8 cellular contexts compared by ENCODE assay signal in genomic region chr16:74601131-74601871, GRCh38. TPM values are rescaled to one million over a fixed set of nuclear protein-coding genes. Genes with fewer than 3 reads are reported as not detected.
A peak's percentile ranks its signal among the peaks of the same experiment; 100 is the strongest.
DNase-seq lines count a peak whose midpoint lies in the region; ATAC-seq and TF ChIP-seq lines count a peak whose summit lies in the region.

No MANE protein-coding gene starts in this region.

- H3K9me3 Mint-ChIP-seq in activated B cell treated with CpG ODN at 0.5 μM for 24 hours = no peaks in the 10 kb centered on the region
- no peaks in the 10 kb centered on the region for H3K9me3 Mint-ChIP-seq in effector memory CD8-positive, alpha-beta T cell

- H3K27ac Mint-ChIP-seq in activated B cell treated with CpG ODN at 0.5 μM for 24 hours = peak overlapping the region; percentile 56
- H3K27ac Mint-ChIP-seq in effector memory CD8-positive, alpha-beta T cell = peak overlapping the region; percentile 74 to 89

- H3K4me1 ChIP-seq in transverse colon (peaks cover 26 to 56% (median 39%) of the 10 kb centered on the region in 4 donors), adrenal gland (replicated peaks in 1 of 2) (peaks cover 29 to 54% of the 10 kb centered on the region in 2 donors), ascending aorta (peaks cover 0 to 11% of the 10 kb centered on the region in 2 donors)

- peaks cover 15% of the 10 kb centered on the region for H3K36me3 Mint-ChIP-seq in activated B cell treated with CpG ODN at 0.5 μM for 24 hours (ENCODE audit: low read depth)
- H3K36me3 Mint-ChIP-seq in effector memory CD8-positive, alpha-beta T cell (ENCODE audit: insufficient read depth) = peaks cover 37% of the 10 kb centered on the region

- peak overlapping the region; percentile 1 to 45 (median 16) for H3K27ac ChIP-seq in transverse colon
- H3K27ac ChIP-seq in adrenal gland = peak overlapping the region in 1 of 5 donors; percentile 5
- no peak overlapping the region for H3K27ac ChIP-seq in ascending aorta

- H3K4me3 ChIP-seq in transverse colon (no peak overlapping the region), adrenal gland (no peak overlapping the region), ascending aorta (no peak overlapping the region)

- H3K4me3 Mint-ChIP-seq in activated B cell treated with CpG ODN at 0.5 μM for 24 hours = peak overlapping the region; percentile 32
- H3K4me3 Mint-ChIP-seq in effector memory CD8-positive, alpha-beta T cell = peak overlapping the region; percentile 11 to 70

- H3K27me3 ChIP-seq in transverse colon (no peaks in the 10 kb centered on the region), adrenal gland (no peaks in the 10 kb centered on the region), ascending aorta (no peaks in the 10 kb centered on the region)

- H3K9me3 ChIP-seq in transverse colon = no peaks in the 10 kb centered on the region
- no peaks in the 10 kb centered on the region for H3K9me3 ChIP-seq in adrenal gland (replicated peaks in 1 of 3)
- no peaks in the 10 kb centered on the region for H3K9me3 ChIP-seq in ascending aorta

- 40 to 42% methylated on average over 7 to 9 of the region's 9 CpGs for WGBS in transverse colon (ENCODE audit: low coverage in 1 of 2), 2 donors
- WGBS in adrenal gland, 4 donors = 64 to 75% (median 67%) methylated on average over 9 of the region's 9 CpGs

- H3K27me3 Mint-ChIP-seq in activated B cell treated with CpG ODN at 0.5 μM for 24 hours = no peaks in the 10 kb centered on the region
- no peaks in the 10 kb centered on the region for H3K27me3 Mint-ChIP-seq in effector memory CD8-positive, alpha-beta T cell

- TF ChIP-seq EP300 in transverse colon (IDR thresholded peaks at IDR 0.05; ENCODE audit: low read depth) = no peak

- DNase-seq in CMK (ENCODE audit: low read depth) (peak; percentile 17), activated B cell treated with CpG ODN at 0.5 μM for 24 hours (no peak), transverse colon (peak; percentile 63), adrenal gland (no peak), ascending aorta (ENCODE audit: low spot score in 2 of 2) (no peak), NCI-H146 treated with DMSO at 0.1 percent for 48 hours (lab: John Stamatoyannopoulos, UW; ENCODE audit: unreplicated experiment) (no peak)
- DNase-seq in effector memory CD8-positive, alpha-beta T cell = peak; percentile 37 to 41 (median 37)

- TF ChIP-seq CTCF in activated B cell treated with CpG ODN at 0.5 μM for 24 hours (IDR thresholded peaks at IDR 0.05) = no peak
- TF ChIP-seq CTCF in transverse colon (IDR thresholded peaks at IDR 0.05) = no peak
- no peak for TF ChIP-seq CTCF in adrenal gland (IDR thresholded peaks at IDR 0.05)
- no peak for TF ChIP-seq CTCF in ascending aorta (IDR thresholded peaks at IDR 0.05)

- H3K36me3 ChIP-seq in transverse colon = no peaks in the 10 kb centered on the region
- no peaks in the 10 kb centered on the region for H3K36me3 ChIP-seq in adrenal gland (replicated peaks in 1 of 2)
- H3K36me3 ChIP-seq in ascending aorta = peaks cover 0 to 11% of the 10 kb centered on the region in 2 donors

- TF ChIP-seq POLR2A in transverse colon (IDR thresholded peaks at IDR 0.05) (no peak), adrenal gland (IDR thresholded peaks at IDR 0.05) (no peak)

- H3K4me1 Mint-ChIP-seq in activated B cell treated with CpG ODN at 0.5 μM for 24 hours = peaks cover 67% of the 10 kb centered on the region
- H3K4me1 Mint-ChIP-seq in effector memory CD8-positive, alpha-beta T cell (ENCODE audit: low read depth in 2 of 2) = peaks cover 47 to 69% of the 10 kb centered on the region in 2 donors

- intact Hi-C loops in activated B cell treated with CpG ODN at 0.5 μM for 24 hours (cut with micrococcal nuclease) (loop anchor here (10.0 kb wide), 3 partner anchors 106 to 834 kb away; partner anchors contain the start of genes CFDP1 and WDR59), transverse colon (cut with DNase I; ENCODE audit: low total_unique reads) (no loop called here), adrenal gland (cut with DNase I) (no loop called here), ascending aorta (cut with DNase I) (loop anchor here (10.0 kb wide), 1 partner anchor 826 kb away; no protein-coding TSS in a partner anchor)

- CTCF ChIA-PET in activated B cell treated with CpG ODN at 0.5 μM for 24 hours (lab: Charles Lee) = interaction anchor here (1.1 kb wide), 1 partner anchor 21 kb away, joined by 4 read pairs; no protein-coding TSS in a partner anchor

- in situ Hi-C loops in transverse colon (cut with MboI; ENCODE audit: low pct_ligation_motif_present in 1 of 4, low pct_unique_long_range_greater_than_20kb in 1 of 4, low sequenced_read_pairs in 3 of 4) = loop anchor here in 3 of 4 donors (25.0 kb wide), 3 partner anchors 114 to 289 kb away; no protein-coding TSS in a partner anchor

- POLR2A ChIA-PET in activated B cell treated with CpG ODN at 0.5 μM for 24 hours (lab: Charles Lee) = interaction anchor here (1.1 to 1.2 kb wide), 2 partner anchors 24 to 65 kb away, joined by 3 to 5 read pairs; partner anchors contain the start of gene RFWD3

- peak; percentile 75 for ATAC-seq in HG03095 (IDR thresholded peaks at IDR 0.05; ENCODE audit: unreplicated experiment)
- peak; percentile 79 for ATAC-seq in activated B cell treated with CpG ODN at 0.5 μM for 24 hours (ENCODE audit: low read depth)
- peak; percentile 99 for ATAC-seq in effector memory CD8-positive, alpha-beta T cell (replicated peaks)

RNA-seq across cellular contexts. Expression of gene GLG1, which starts 5.6 kb away (rescaled TPM):
- total RNA-seq in activated B cell treated with CpG ODN at 0.5 μM for 24 hours = 72.7 and 81.4 TPM in 2 replicates
- 100 to 1,000 TPM in 3 of 4 donors, 10 to 100 TPM in 1; 77.0 to 154 (median 127) TPM for total RNA-seq in transverse colon
- total RNA-seq in adrenal gland = 100 to 1,000 TPM in 7 of 8 donors, 10 to 100 TPM in 1; 84.2 to 146 (median 136) TPM
- 10 to 100 TPM; 31.6 to 64.8 (median 33.3) TPM for polyA plus RNA-seq in adrenal gland
- total RNA-seq in ascending aorta = 77.0 TPM

Comparison
In these comparisons a context has a peak if more than half of its experiments do, and no peak if none do; other contexts are left out.
1. DNase-seq: peak in CMK (single experiment), effector memory CD8-positive, alpha-beta T cell (3 of 3) and transverse colon (single experiment); none in activated B cell treated with CpG ODN at 0.5 μM for 24 hours (single experiment), adrenal gland (0 of 7), ascending aorta (0 of 2) and NCI-H146 treated with DMSO at 0.1 percent for 48 hours (single experiment).
2. H3K27ac ChIP-seq: peak in transverse colon (4 of 4); none in ascending aorta (0 of 2).
3. intact Hi-C loops: an anchor here in activated B cell treated with CpG ODN at 0.5 μM for 24 hours (10.0 kb wide) and ascending aorta (10.0 kb wide); none called in transverse colon and adrenal gland.
4. Peak in every context shown above with its lines, with median percentiles within 50 percentile points of each other: ATAC-seq.